Comparison of ENCODE assay signal across 7 cellular contexts in the genomic region with DNA sequence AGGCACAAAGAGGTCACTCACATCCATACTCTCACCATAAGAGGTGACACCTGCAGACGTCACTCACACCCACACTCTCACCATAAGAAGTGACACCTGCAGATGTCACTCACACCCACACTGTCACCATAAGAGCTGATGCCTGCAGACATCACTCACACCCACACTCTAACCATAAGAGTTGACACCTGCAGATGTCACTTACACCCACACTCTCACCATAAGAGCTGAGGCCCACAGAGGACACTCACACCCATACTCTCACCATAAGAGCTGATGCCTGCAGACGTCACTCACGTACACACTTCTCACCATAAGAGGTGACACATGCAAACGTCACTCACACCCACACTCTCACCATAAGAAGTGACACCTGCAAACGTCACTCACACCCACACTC.
DNase-seq lines count a peak whose midpoint lies in the region; ATAC-seq and TF ChIP-seq lines count a peak whose summit lies in the region.
"Not testable (repeated sequence)": the region's sequence is repeated elsewhere in the genome, so short reads cannot be mapped to it uniquely, and the experiment has no call there.

No MANE protein-coding gene starts in this region.

- not testable (repeated sequence) for H3K9me3 ChIP-seq in CD8-positive, alpha-beta T cell (ENCODE audit: low read length); right atrium auricular region

- not testable (repeated sequence) for H3K4me3 ChIP-seq in CD8-positive, alpha-beta T cell (ENCODE audit: low read depth, low read length); right atrium auricular region

- not testable (repeated sequence) for H3K4me1 ChIP-seq in CD8-positive, alpha-beta T cell (ENCODE audit: insufficient read depth, low read length); right atrium auricular region

- H3K9me3 Mint-ChIP-seq in CD8-positive, alpha-beta T cell: not testable (repeated sequence)
- peaks cover 32% of the 10 kb centered on the region for H3K9me3 Mint-ChIP-seq in activated CD8-positive, alpha-beta T cell treated with anti-CD3 and anti-CD28 coated beads for 36 hours
- H3K9me3 Mint-ChIP-seq in activated T-helper 17 cell treated with anti-CD3 and anti-CD28 coated beads, Interleukin-2, amount 50 U/mL, for 72 hours: peaks cover 32% of the 10 kb centered on the region
- H3K9me3 Mint-ChIP-seq in effector memory CD8-positive, alpha-beta T cell: peaks cover 38 to 39% of the 10 kb centered on the region in 2 donors
- peaks cover 32% of the 10 kb centered on the region for H3K9me3 Mint-ChIP-seq in neural crest cell
- peaks cover 36% of the 10 kb centered on the region for H3K9me3 Mint-ChIP-seq in stimulated activated effector memory CD8-positive, alpha-beta T cell treated with anti-CD3 and anti-CD28 coated beads, Interleukin-12 subunit alpha, Interleukin-12 subunit beta, amount 100 ng/mL, for 72 hours

- not testable (repeated sequence) for ATAC-seq in CD8-positive, alpha-beta T cell; activated CD8-positive, alpha-beta T cell treated with anti-CD3 and anti-CD28 coated beads for 36 hours; activated T-helper 17 cell treated with anti-CD3 and anti-CD28 coated beads, Interleukin-2, amount 50 U/mL, for 72 hours (replicated peaks); effector memory CD8-positive, alpha-beta T cell (replicated peaks); stimulated activated effector memory CD8-positive, alpha-beta T cell treated with anti-CD3 and anti-CD28 coated beads, Interleukin-12 subunit alpha, Interleukin-12 subunit beta, amount 100 ng/mL, for 72 hours

- POLR2A ChIA-PET in CD8-positive, alpha-beta T cell (lab: Charles Lee); activated CD8-positive, alpha-beta T cell treated with anti-CD3 and anti-CD28 coated beads for 36 hours (lab: Charles Lee): not testable (repeated sequence)

- not testable (repeated sequence) for H3K27ac ChIP-seq in CD8-positive, alpha-beta T cell (ENCODE audit: low read depth, low read length); right atrium auricular region

- not testable (repeated sequence) for H3K36me3 ChIP-seq in CD8-positive, alpha-beta T cell (ENCODE audit: insufficient read depth, low read length); right atrium auricular region

- not testable (repeated sequence) for H3K27me3 ChIP-seq in CD8-positive, alpha-beta T cell (ENCODE audit: insufficient read depth, low read length); right atrium auricular region

- H3K4me3 Mint-ChIP-seq in CD8-positive, alpha-beta T cell; activated CD8-positive, alpha-beta T cell treated with anti-CD3 and anti-CD28 coated beads for 36 hours; activated T-helper 17 cell treated with anti-CD3 and anti-CD28 coated beads, Interleukin-2, amount 50 U/mL, for 72 hours; effector memory CD8-positive, alpha-beta T cell; neural crest cell; stimulated activated effector memory CD8-positive, alpha-beta T cell treated with anti-CD3 and anti-CD28 coated beads, Interleukin-12 subunit alpha, Interleukin-12 subunit beta, amount 100 ng/mL, for 72 hours: not testable (repeated sequence)

- not testable (repeated sequence) for DNase-seq in CD8-positive, alpha-beta T cell; activated CD8-positive, alpha-beta T cell treated with anti-CD3 and anti-CD28 coated beads for 36 hours; effector memory CD8-positive, alpha-beta T cell; neural crest cell (ENCODE audit: low read depth, low spot score); stimulated activated effector memory CD8-positive, alpha-beta T cell treated with anti-CD3 and anti-CD28 coated beads, Interleukin-12 subunit alpha, Interleukin-12 subunit beta, amount 100 ng/mL, for 72 hours (ENCODE audit: low spot score in 2 of 2)
- peak; percentile 9 for DNase-seq in right atrium auricular region (ENCODE audit: low spot score)

- H3K27me3 Mint-ChIP-seq in CD8-positive, alpha-beta T cell (ENCODE audit: low read depth); activated CD8-positive, alpha-beta T cell treated with anti-CD3 and anti-CD28 coated beads for 36 hours; activated T-helper 17 cell treated with anti-CD3 and anti-CD28 coated beads, Interleukin-2, amount 50 U/mL, for 72 hours; effector memory CD8-positive, alpha-beta T cell; neural crest cell (ENCODE audit: low read depth): not testable (repeated sequence)

- not testable (repeated sequence) for H3K36me3 Mint-ChIP-seq in CD8-positive, alpha-beta T cell
- peaks cover 11% of the 10 kb centered on the region for H3K36me3 Mint-ChIP-seq in activated CD8-positive, alpha-beta T cell treated with anti-CD3 and anti-CD28 coated beads for 36 hours (ENCODE audit: low read depth)
- peaks cover 11% of the 10 kb centered on the region for H3K36me3 Mint-ChIP-seq in activated T-helper 17 cell treated with anti-CD3 and anti-CD28 coated beads, Interleukin-2, amount 50 U/mL, for 72 hours (ENCODE audit: low read depth)
- H3K36me3 Mint-ChIP-seq in effector memory CD8-positive, alpha-beta T cell (ENCODE audit: insufficient read depth): peaks cover 28% of the 10 kb centered on the region
- H3K36me3 Mint-ChIP-seq in neural crest cell (ENCODE audit: low read depth): peaks cover 31% of the 10 kb centered on the region
- H3K36me3 Mint-ChIP-seq in stimulated activated effector memory CD8-positive, alpha-beta T cell treated with anti-CD3 and anti-CD28 coated beads, Interleukin-12 subunit alpha, Interleukin-12 subunit beta, amount 100 ng/mL, for 72 hours: peaks cover 32% of the 10 kb centered on the region

- peak overlapping the region; percentile 0 for H3K27ac Mint-ChIP-seq in CD8-positive, alpha-beta T cell
- peak overlapping the region; percentile 27 for H3K27ac Mint-ChIP-seq in activated CD8-positive, alpha-beta T cell treated with anti-CD3 and anti-CD28 coated beads for 36 hours
- peak overlapping the region; percentile 48 for H3K27ac Mint-ChIP-seq in activated T-helper 17 cell treated with anti-CD3 and anti-CD28 coated beads, Interleukin-2, amount 50 U/mL, for 72 hours
- peak overlapping the region; percentile 59 to 80 for H3K27ac Mint-ChIP-seq in effector memory CD8-positive, alpha-beta T cell
- peak overlapping the region; percentile 60 for H3K27ac Mint-ChIP-seq in neural crest cell (ENCODE audit: unreplicated experiment)
- H3K27ac Mint-ChIP-seq in stimulated activated effector memory CD8-positive, alpha-beta T cell treated with anti-CD3 and anti-CD28 coated beads, Interleukin-12 subunit alpha, Interleukin-12 subunit beta, amount 100 ng/mL, for 72 hours: peak overlapping the region; percentile 89

- H3K4me1 Mint-ChIP-seq in CD8-positive, alpha-beta T cell (ENCODE audit: low read depth); activated CD8-positive, alpha-beta T cell treated with anti-CD3 and anti-CD28 coated beads for 36 hours (ENCODE audit: low read depth); neural crest cell: not testable (repeated sequence)
- peaks cover 26% of the 10 kb centered on the region for H3K4me1 Mint-ChIP-seq in activated T-helper 17 cell treated with anti-CD3 and anti-CD28 coated beads, Interleukin-2, amount 50 U/mL, for 72 hours
- peaks cover 16 to 20% of the 10 kb centered on the region in 2 donors for H3K4me1 Mint-ChIP-seq in effector memory CD8-positive, alpha-beta T cell (ENCODE audit: low read depth in 2 of 2)
- peaks cover 43% of the 10 kb centered on the region for H3K4me1 Mint-ChIP-seq in stimulated activated effector memory CD8-positive, alpha-beta T cell treated with anti-CD3 and anti-CD28 coated beads, Interleukin-12 subunit alpha, Interleukin-12 subunit beta, amount 100 ng/mL, for 72 hours

- CTCF ChIA-PET in CD8-positive, alpha-beta T cell (lab: Charles Lee); activated CD8-positive, alpha-beta T cell treated with anti-CD3 and anti-CD28 coated beads for 36 hours (lab: Charles Lee): not testable (repeated sequence)

- intact Hi-C loops in CD8-positive, alpha-beta T cell (cut with DNase I, micrococcal nuclease); activated CD8-positive, alpha-beta T cell treated with anti-CD3 and anti-CD28 coated beads for 36 hours (cut with micrococcal nuclease): not testable (repeated sequence)

- not testable (repeated sequence) for TF ChIP-seq CTCF in CD8-positive, alpha-beta T cell (IDR thresholded peaks at IDR 0.05); activated CD8-positive, alpha-beta T cell treated with anti-CD3 and anti-CD28 coated beads for 36 hours (IDR thresholded peaks at IDR 0.05); right atrium auricular region (IDR thresholded peaks at IDR 0.05); neural crest cell (conservative IDR thresholded peaks at IDR 0.05)

Comparison
In these comparisons a context has a peak if more than half of its experiments do, and no peak if none do; other contexts are left out.
1. H3K27ac Mint-ChIP-seq: peak in every context shown above with its lines; median percentile 89 in stimulated activated effector memory CD8-positive, alpha-beta T cell treated with anti-CD3 and anti-CD28 coated beads, Interleukin-12 subunit alpha, Interleukin-12 subunit beta, amount 100 ng/mL, for 72 hours; 70 in effector memory CD8-positive, alpha-beta T cell; 60 in neural crest cell; 48 in activated T-helper 17 cell treated with anti-CD3 and anti-CD28 coated beads, Interleukin-2, amount 50 U/mL, for 72 hours; 27 in activated CD8-positive, alpha-beta T cell treated with anti-CD3 and anti-CD28 coated beads for 36 hours; 0 in CD8-positive, alpha-beta T cell.